22 cellular contexts compared by ENCODE assay signal in the genomic region with DNA sequence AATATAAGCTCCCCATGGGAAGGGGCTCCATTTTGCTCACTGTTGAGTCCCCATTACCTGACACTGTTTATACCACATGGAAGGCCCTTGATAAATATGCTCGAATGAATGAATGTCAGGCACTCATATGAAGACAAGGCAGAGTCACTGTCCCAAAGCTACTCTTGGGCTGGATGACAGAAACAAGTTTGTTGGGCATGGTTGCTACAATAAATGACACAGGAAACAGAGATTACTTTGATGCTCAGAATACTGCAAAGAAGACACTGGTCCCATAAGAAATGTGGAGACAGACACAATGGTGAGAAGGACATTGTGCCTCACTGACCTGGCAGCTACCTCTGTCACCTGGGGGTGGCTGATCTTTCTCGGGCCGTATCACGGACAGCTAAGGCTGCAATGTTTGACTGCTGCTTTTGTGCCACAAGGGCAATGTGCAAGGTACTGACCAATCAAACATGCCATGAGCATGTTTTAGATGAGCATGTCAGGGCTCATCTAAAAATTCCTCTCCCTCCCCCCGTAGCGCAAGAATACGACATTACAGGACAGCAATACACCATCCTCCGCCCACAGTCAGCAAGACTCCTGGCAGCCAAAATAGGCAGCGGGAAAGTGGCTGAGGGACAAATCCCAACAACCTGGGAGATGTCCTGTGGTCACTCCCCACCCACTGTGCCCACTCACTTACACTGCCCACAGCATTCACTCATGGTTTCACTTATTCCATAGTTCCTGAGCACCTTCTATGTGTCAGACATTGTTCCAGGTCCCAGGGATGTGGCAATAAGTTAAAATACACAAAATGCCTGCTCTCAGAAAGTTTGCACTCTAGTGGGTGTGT. TPM values are rescaled to one million over a fixed set of nuclear protein-coding genes. Genes with fewer than 3 reads are reported as not detected.
A peak's percentile ranks its signal among the peaks of the same experiment; 100 is the strongest.
DNase-seq lines count a peak whose midpoint lies in the region; ATAC-seq and TF ChIP-seq lines count a peak whose summit lies in the region.
"Had no signal": no experiment of that assay in that cellular context is flagged by ENCODE, and none has a peak within 500 bp of the region (broad histone marks: within the 10 kb centered on the region; RNA-seq: fewer than 3 reads in every experiment).

No MANE protein-coding gene starts in this region.

- intact Hi-C loops in CD8-positive, alpha-beta T cell (cut with DNase I, micrococcal nuclease) = no loop called here

- CTCF ChIA-PET in CD8-positive, alpha-beta T cell (lab: Charles Lee) = interaction anchor here (1.3 kb wide), 1 partner anchor 136 kb away, joined by 4 read pairs; no protein-coding TSS in a partner anchor

- H3K9me3 ChIP-seq in CD8-positive, alpha-beta T cell (ENCODE audit: low read length) = no peaks in the 10 kb centered on the region
- no peaks in the 10 kb centered on the region for H3K9me3 ChIP-seq in KOPT-K1 (ENCODE audit: insufficient read depth, low read length, poor library complexity, severe bottlenecking)
- H3K9me3 ChIP-seq: adrenal gland, heart left ventricle, SJSA1, thyroid gland had no signal

- no peaks in the 10 kb centered on the region for H3K27me3 ChIP-seq in CD8-positive, alpha-beta T cell (ENCODE audit: insufficient read depth, low read length)
- no peaks in the 10 kb centered on the region for H3K27me3 ChIP-seq in GM06990 (replicated peaks; ENCODE audit: control insufficient read depth, insufficient read depth, low read length)
- H3K27me3 ChIP-seq: adrenal gland, heart left ventricle, SJSA1, thyroid gland had no signal

- no peak overlapping the region for H3K27ac ChIP-seq in CD8-positive, alpha-beta T cell (ENCODE audit: low read depth, low read length)
- peak overlapping the region; percentile 47 for H3K27ac ChIP-seq in KOPT-K1 (ENCODE audit: low read depth, low read length, poor library complexity, severe bottlenecking)
- H3K27ac ChIP-seq: adrenal gland, SJSA1, skin epidermis, thyroid gland had no signal

- no peaks in the 10 kb centered on the region for H3K36me3 ChIP-seq in CD8-positive, alpha-beta T cell (ENCODE audit: insufficient read depth, low read length)
- H3K36me3 ChIP-seq in GM06990 (ENCODE audit: control insufficient read depth, insufficient read depth, low read length) = peaks cover 13% of the 10 kb centered on the region
- H3K36me3 ChIP-seq in KOPT-K1 (ENCODE audit: insufficient read depth, low read length) = no peaks in the 10 kb centered on the region
- H3K36me3 ChIP-seq: adrenal gland, heart left ventricle, SJSA1, thyroid gland had no signal

- POLR2A ChIA-PET in CD8-positive, alpha-beta T cell (lab: Charles Lee) = no interaction called here

- DNase-seq in CD8-positive, alpha-beta T cell = peak in 1 of 7 experiments; percentile 32
- no peak for DNase-seq in GM06990 (ENCODE audit: extremely low read depth, insufficient read length)
- peak; percentile 46 for DNase-seq in islet precursor cell
- no peak for DNase-seq in NCI-H2196 (lab: John Stamatoyannopoulos, UW; ENCODE audit: unreplicated experiment)
- no peak for DNase-seq in stimulated activated CD4-positive, alpha-beta T cell treated with anti-CD3 and anti-CD28 coated beads, Interleukin-2, amount 100 ng/mL, for 24 hours
- DNase-seq: activated gamma-delta T cell; adrenal gland; COR-L47; heart left ventricle; KBM-7; NCI-H1930; stimulated activated naive CD8-positive, alpha-beta T cell treated with anti-CD3 and anti-CD28 coated beads, Interleukin-15, Interleukin-2, amounts not matched to agents 100 U/mL and 50 U/mL, for 24 hours; thyroid gland had no signal

- H3K4me3 Mint-ChIP-seq in CD8-positive, alpha-beta T cell = no peak overlapping the region
- H3K4me3 Mint-ChIP-seq: neural crest cell, WTC11 had no signal

- no peak for TF ChIP-seq CTCF in CD8-positive, alpha-beta T cell (IDR thresholded peaks at IDR 0.05)
- no peak for TF ChIP-seq CTCF in GM06990 (IDR thresholded peaks at IDR 0.05; ENCODE audit: insufficient read depth, low read length, poor library complexity, severe bottlenecking)

- H3K9me3 Mint-ChIP-seq in CD8-positive, alpha-beta T cell = no peaks in the 10 kb centered on the region
- H3K9me3 Mint-ChIP-seq: neural crest cell had no signal

- H3K4me1 ChIP-seq in CD8-positive, alpha-beta T cell (ENCODE audit: insufficient read depth, low read length) = peaks cover 16% of the 10 kb centered on the region
- H3K4me1 ChIP-seq: thyroid gland had no signal

- no peak for ATAC-seq in CD8-positive, alpha-beta T cell
- no peak for ATAC-seq in HG03457 (IDR thresholded peaks at IDR 0.05; ENCODE audit: unreplicated experiment)
- ATAC-seq: heart left ventricle; left lobe of liver; stimulated activated naive CD8-positive, alpha-beta T cell treated with anti-CD3 and anti-CD28 coated beads, Interleukin-15, Interleukin-2, amounts not matched to agents 100 U/mL and 50 U/mL, for 24 hours; WTC11 had no signal

- no peak overlapping the region for H3K4me3 ChIP-seq in CD8-positive, alpha-beta T cell (ENCODE audit: low read depth, low read length)
- H3K4me3 ChIP-seq in GM06990 (replicated peaks; ENCODE audit: low read depth, low read length) = peak overlapping the region; percentile 44
- H3K4me3 ChIP-seq: adrenal gland, heart left ventricle, SJSA1, skin epidermis, thyroid gland had no signal

- H3K27ac Mint-ChIP-seq in CD8-positive, alpha-beta T cell = peak overlapping the region; percentile 15
- H3K27ac Mint-ChIP-seq: WTC11 had no signal

- no peaks in the 10 kb centered on the region for H3K36me3 Mint-ChIP-seq in CD8-positive, alpha-beta T cell
- H3K36me3 Mint-ChIP-seq: WTC11 had no signal

- H3K4me1 Mint-ChIP-seq in CD8-positive, alpha-beta T cell (ENCODE audit: low read depth) = peaks cover 38% of the 10 kb centered on the region

- no peaks in the 10 kb centered on the region for H3K27me3 Mint-ChIP-seq in CD8-positive, alpha-beta T cell (ENCODE audit: low read depth)

RNA-seq across cellular contexts. Expression of gene PIK3R6, which starts 5.0 kb away (rescaled TPM):
- total RNA-seq in CD8-positive, alpha-beta T cell = under 1 TPM; 0.46 to 0.56 TPM
- total RNA-seq: Daoy, neural crest cell, pulmonary artery endothelial cell, SJSA1 had no signal
